ENCODE assay signal across 27 cellular contexts in the genomic region with DNA sequence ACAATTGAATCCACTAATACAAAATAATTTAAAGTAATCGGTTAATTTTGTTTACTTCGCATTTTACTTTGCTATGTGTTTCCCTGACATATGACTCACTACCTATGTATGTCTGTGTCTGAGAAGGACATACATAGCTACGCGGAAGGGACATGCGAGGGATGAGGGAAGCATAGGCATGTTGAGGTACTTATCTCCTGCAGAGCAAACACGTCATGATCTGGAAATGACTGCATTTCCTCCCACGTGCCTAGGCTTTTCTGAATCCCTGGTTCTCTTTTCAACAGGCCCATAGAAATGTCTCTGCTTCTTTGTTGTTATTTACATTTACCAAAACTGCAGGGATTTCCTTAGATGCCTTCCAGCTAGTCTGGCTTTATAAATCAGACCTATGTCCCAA. TPM values are rescaled to one million over a fixed set of nuclear protein-coding genes. Genes with fewer than 3 reads are reported as not detected.
DNase-seq lines count a peak whose midpoint lies in the region; ATAC-seq, FAIRE-seq and TF ChIP-seq lines count a peak whose summit lies in the region.
"Had no signal": no experiment of that assay in that cellular context is flagged by ENCODE, and none has a peak within 500 bp of the region (broad histone marks: within the 10 kb centered on the region; RNA-seq: fewer than 3 reads in every experiment).

No MANE protein-coding gene starts in this region.

- H3K36me3 ChIP-seq in PC-3 (ENCODE audit: low read depth, low read length) (peaks cover 12% of the 10 kb centered on the region; the same call in 1 of the 2 replicates), H1 (ENCODE audit: control insufficient read depth in 2 of 4, insufficient read depth in 4 of 4, low read length in 3 of 4) (no peaks in the 10 kb centered on the region; a peak in 1 of 8 replicates), mesodermal cell (ENCODE audit: control insufficient read depth, insufficient read depth, low read length) (no peaks in the 10 kb centered on the region), upper lobe of right lung (no peaks in the 10 kb centered on the region)

- TF ChIP-seq CTCF in PC-3 (conservative IDR thresholded peaks at IDR 0.05; ENCODE audit: low read depth, low read length), result no peak
- TF ChIP-seq CTCF in H1 (IDR thresholded peaks at IDR 0.05; ENCODE audit: control extremely low read depth in 1 of 3, insufficient read depth in 1 of 3, low read depth in 1 of 3, low read length in 3 of 3), result no peak
- no peak for TF ChIP-seq CTCF in dorsolateral prefrontal cortex (IDR thresholded peaks at IDR 0.05 in 54 of 56, conservative IDR thresholded peaks at IDR 0.05 in 2 of 56; ENCODE audit: low read depth in 1 of 56, partially characterized antibody in 56 of 56)
- no peak for TF ChIP-seq CTCF in upper lobe of right lung (IDR thresholded peaks at IDR 0.05)

- BruUV-seq in PC-3 (replicated peaks; lab: Mats Ljungman, UMichigan), result no TSS peak

- H4K20me1 ChIP-seq in PC-3 (ENCODE audit: low read length) (no peaks in the 10 kb centered on the region; the same call in 1 of the 2 replicates), H1 (replicated peaks in 1 of 2; ENCODE audit: control insufficient read depth in 1 of 2, insufficient read depth in 2 of 2, low read length in 2 of 2) (no peaks in the 10 kb centered on the region)

- DNase-seq in ELR (ENCODE audit: low read depth) (peak; percentile 57), PC-3 (peak; percentile 47), H1 (ENCODE audit: low read depth in 1 of 2, low spot score in 2 of 2) (no peak), dorsolateral prefrontal cortex (no peak), upper lobe of right lung (no peak)
- no peak for DNase-seq in stimulated activated effector memory CD8-positive, alpha-beta T cell treated with anti-CD3 and anti-CD28 coated beads, Interleukin-12 subunit alpha, Interleukin-12 subunit beta, amount 100 ng/mL, for 72 hours (ENCODE audit: low spot score in 2 of 2)
- DNase-seq: ACHN; activated CD4-positive, CD25-positive, alpha-beta regulatory T cell treated with anti-CD3 and anti-CD28 coated beads, Interleukin-2, amount 50 U/mL, for 72 hours; activated naive CD8-positive, alpha-beta T cell treated with anti-CD3 and anti-CD28 coated beads, Interleukin-2, amount 10 ng/mL, durations not matched to agents 7 days and 5 days; DMS 273 treated with DMSO at 0.1 percent for 48 hours; effector CD8-positive, alpha-beta T cell; H7; kidney glomerular epithelial cell; midbrain; NCI-H1417; NCI-H2171; NCI-H774; OCI-M1; retina; stimulated activated CD4-positive, alpha-beta T cell treated with anti-CD3 and anti-CD28 coated beads, Interleukin-15, amount 100 ng/mL, for 24 hours; stimulated activated naive CD4-positive, alpha-beta T cell treated with Interleukin-2 at 50 U/mL for 16 hours had no signal

- no peak overlapping the region for H3K56ac ChIP-seq in H1 (replicated peaks; ENCODE audit: insufficient read length, low read depth, low read length)

- no peak overlapping the region for H3K18ac ChIP-seq in H1 (ENCODE audit: extremely low read depth, low read length)

- H3K27me3 ChIP-seq in PC-3 (ENCODE audit: low read length) (no peaks in the 10 kb centered on the region), H1 (replicated peaks in 1 of 4; ENCODE audit: control insufficient read depth in 3 of 4, extremely low read depth in 1 of 4, insufficient read depth in 3 of 4, low read length in 3 of 4) (no peaks in the 10 kb centered on the region), dorsolateral prefrontal cortex (no peaks in the 10 kb centered on the region), upper lobe of right lung (no peaks in the 10 kb centered on the region)
- H3K27me3 ChIP-seq: tibial nerve had no signal

- no peak overlapping the region for H2BK12ac ChIP-seq in H1 (ENCODE audit: low read depth, low read length)

- H2BK15ac ChIP-seq in H1 (ENCODE audit: low read length), result no peak overlapping the region

- peaks cover 16% of the 10 kb centered on the region for H3K9me3 Mint-ChIP-seq in stimulated activated effector memory CD8-positive, alpha-beta T cell treated with anti-CD3 and anti-CD28 coated beads, Interleukin-12 subunit alpha, Interleukin-12 subunit beta, amount 100 ng/mL, for 72 hours

- WGBS in H1 (ENCODE audit: extremely low coverage in 1 of 2, insufficient coverage in 1 of 2, insufficient read length in 1 of 2, insufficient replicate concordance in 2 of 2, low coverage in 1 of 2, low lambda C conversion rate in 2 of 2, missing lambda C conversion rate in 1 of 2), 2 experiments, result 73% methylated on average over 7 of the region's 7 CpGs; no CpG with 5 or more reads in 1 of the 2 experiments
- 68 to 71% methylated on average over 4 to 5 of the region's 7 CpGs for WGBS in mesodermal cell (ENCODE audit: insufficient coverage in 2 of 2), 2 experiments

- H3K4me3 Mint-ChIP-seq in stimulated activated effector memory CD8-positive, alpha-beta T cell treated with anti-CD3 and anti-CD28 coated beads, Interleukin-12 subunit alpha, Interleukin-12 subunit beta, amount 100 ng/mL, for 72 hours, result no peak overlapping the region
- H3K4me3 Mint-ChIP-seq: activated naive CD8-positive, alpha-beta T cell treated with anti-CD3 and anti-CD28 coated beads, Interleukin-2, amount 10 ng/mL, durations not matched to agents 7 days and 5 days; CD14-positive monocyte; neural crest cell; T-helper 2 cell treated with Interferon-gamma antibody and Interleukin-4, amounts not matched to agents 5 μg/mL and 100 μg/mL, for 36 hours had no signal

- TF ChIP-seq EP300 in H1 (IDR thresholded peaks at IDR 0.05; ENCODE audit: borderline replicate concordance in 1 of 2, low read depth in 2 of 2, low read length in 2 of 2), result no peak

- no peak overlapping the region for H2BK5ac ChIP-seq in H1 (ENCODE audit: low read depth, low read length)

- H3K14ac ChIP-seq in H1 (ENCODE audit: insufficient read length), result no peak overlapping the region

- no peak overlapping the region for H2BK20ac ChIP-seq in H1 (ENCODE audit: low read length)

- H4K5ac ChIP-seq in H1 (ENCODE audit: insufficient read length, low read depth, low read length), result no peak overlapping the region

- no peak for TF ChIP-seq RAD21 in H1 (IDR thresholded peaks at IDR 0.05 in 1 of 2, conservative IDR thresholded peaks at IDR 0.05 in 1 of 2; ENCODE audit: low read depth in 2 of 2, low read length in 2 of 2)

- no peaks in the 10 kb centered on the region for H3K23me2 ChIP-seq in H1 (ENCODE audit: low read depth, low read length)

- H3K4me2 ChIP-seq in PC-3 (ENCODE audit: low read length), result peak overlapping the region; percentile 3; the same call in 1 of the 2 replicates
- H3K4me2 ChIP-seq in H1 (ENCODE audit: insufficient read depth in 1 of 2, low read depth in 2 of 2, low read length in 2 of 2), result no peak overlapping the region

- H3K9ac ChIP-seq in PC-3 (ENCODE audit: low read length) (no peak overlapping the region), H1 (replicated peaks in 1 of 4; ENCODE audit: extremely low read depth in 1 of 4, low read depth in 3 of 4, low read length in 3 of 4) (no peak overlapping the region)

- FAIRE-seq in H1 (lab: Jason Lieb, UNC), result peak; percentile 82

- no peak overlapping the region for H3K23ac ChIP-seq in H1 (ENCODE audit: insufficient read length)

- peaks cover 5% of the 10 kb centered on the region for H3K4me1 Mint-ChIP-seq in stimulated activated effector memory CD8-positive, alpha-beta T cell treated with anti-CD3 and anti-CD28 coated beads, Interleukin-12 subunit alpha, Interleukin-12 subunit beta, amount 100 ng/mL, for 72 hours
- H3K4me1 Mint-ChIP-seq: activated naive CD8-positive, alpha-beta T cell treated with anti-CD3 and anti-CD28 coated beads, Interleukin-2, amount 10 ng/mL, durations not matched to agents 7 days and 5 days had no signal

- no peaks in the 10 kb centered on the region for H3K9me2 ChIP-seq in PC-3 (replicated peaks; ENCODE audit: low read length)

- H3K4ac ChIP-seq in H1 (replicated peaks; ENCODE audit: insufficient read length, low read depth, low read length), result no peak overlapping the region

- H3K9me3 ChIP-seq in PC-3 (ENCODE audit: low read length) (no peaks in the 10 kb centered on the region), H1 (ENCODE audit: insufficient read depth in 2 of 2, low read depth in 1 of 2, low read length in 1 of 2) (peaks cover 0 to 9% of the 10 kb centered on the region in 2 experiments; a peak in 1 of 4 replicates), mesodermal cell (ENCODE audit: control insufficient read depth, low read length) (no peaks in the 10 kb centered on the region), upper lobe of right lung (no peaks in the 10 kb centered on the region)

- H3F3A ChIP-seq in PC-3 (ENCODE audit: low read length, unreplicated experiment), result no peaks in the 10 kb centered on the region

- peaks cover 27% of the 10 kb centered on the region for H3K4me1 ChIP-seq in PC-3 (ENCODE audit: insufficient read depth, low read length)
- peaks cover 0 to 6% (median 3%) of the 10 kb centered on the region in 4 experiments; a peak in 3 of 7 replicates for H3K4me1 ChIP-seq in H1 (replicated peaks in 1 of 4; ENCODE audit: control insufficient read depth in 3 of 4, insufficient read depth in 4 of 4, low read length in 3 of 4)
- peaks cover 13% of the 10 kb centered on the region for H3K4me1 ChIP-seq in mesodermal cell (ENCODE audit: control insufficient read depth, insufficient read depth, low read length, poor library complexity, severe bottlenecking)
- H3K4me1 ChIP-seq in upper lobe of right lung, result no peaks in the 10 kb centered on the region
- H3K4me1 ChIP-seq: tibial nerve had no signal

- no peaks in the 10 kb centered on the region; the same call in 1 of the 2 replicates for H3K79me1 ChIP-seq in H1 (ENCODE audit: low read depth, low read length)

- TF ChIP-seq POLR2A in H1 (IDR thresholded peaks at IDR 0.05; ENCODE audit: control extremely low read depth in 1 of 2, low read depth in 2 of 2, low read length in 2 of 2), result no peak

- H2AFZ ChIP-seq in PC-3 (ENCODE audit: low read length) (no peak overlapping the region), H1 (ENCODE audit: low read length) (0 out of 2 replicates have a peak overlapping the region, but pooled peaks have one; percentile 43)

- no peaks in the 10 kb centered on the region for H3K36me3 Mint-ChIP-seq in stimulated activated effector memory CD8-positive, alpha-beta T cell treated with anti-CD3 and anti-CD28 coated beads, Interleukin-12 subunit alpha, Interleukin-12 subunit beta, amount 100 ng/mL, for 72 hours
- H3K36me3 Mint-ChIP-seq: activated naive CD8-positive, alpha-beta T cell treated with anti-CD3 and anti-CD28 coated beads, Interleukin-2, amount 10 ng/mL, durations not matched to agents 7 days and 5 days had no signal

- no peak overlapping the region for H2BK120ac ChIP-seq in H1 (replicated peaks; ENCODE audit: low read depth, low read length)

- H4K91ac ChIP-seq in H1 (replicated peaks; ENCODE audit: insufficient read length, low read length), result no peak overlapping the region

- ATAC-seq in PC-3, result peak; percentile 44
- ATAC-seq in upper lobe of right lung, result no peak
- ATAC-seq in HG02884 (IDR thresholded peaks at IDR 0.05; ENCODE audit: unreplicated experiment), result no peak
- no peak for ATAC-seq in stimulated activated effector memory CD8-positive, alpha-beta T cell treated with anti-CD3 and anti-CD28 coated beads, Interleukin-12 subunit alpha, Interleukin-12 subunit beta, amount 100 ng/mL, for 72 hours

- no peak overlapping the region for H3K4me3 ChIP-seq in PC-3 (ENCODE audit: low read length)
- no peak overlapping the region for H3K4me3 ChIP-seq in H1 (ENCODE audit: extremely low read depth in 1 of 4, insufficient read depth in 2 of 4, low read depth in 3 of 4, low read length in 4 of 4)
- no peak overlapping the region for H3K4me3 ChIP-seq in mesodermal cell (ENCODE audit: extremely low read depth, insufficient read depth, low read length, poor library complexity, severe bottlenecking)
- H3K4me3 ChIP-seq in dorsolateral prefrontal cortex, result no peak overlapping the region
- no peak overlapping the region for H3K4me3 ChIP-seq in upper lobe of right lung
- H3K4me3 ChIP-seq: tibial nerve had no signal

- H3K27ac ChIP-seq in PC-3 (ENCODE audit: low read length) (no peak overlapping the region), H1 (ENCODE audit: low read depth, low read length) (no peak overlapping the region), mesodermal cell (ENCODE audit: low read depth, low read length, severe bottlenecking) (peak overlapping the region; percentile 70), dorsolateral prefrontal cortex (peak overlapping the region in 14 of 59 donors; percentile 0 to 24 (median 8)), upper lobe of right lung (no peak overlapping the region)
- H3K27ac ChIP-seq: tibial nerve had no signal

- POLR2A ChIA-PET in PC-3 (lab: Charles Lee; ENCODE audit: unreplicated experiment) (interaction anchor here (0.5 kb wide), 1 partner anchor 26 kb away, joined by 4 read pairs; no protein-coding TSS in a partner anchor), H1 (lab: Charles Lee; ENCODE audit: partially characterized antibody) (no interaction called here)

- H3K27ac Mint-ChIP-seq in stimulated activated effector memory CD8-positive, alpha-beta T cell treated with anti-CD3 and anti-CD28 coated beads, Interleukin-12 subunit alpha, Interleukin-12 subunit beta, amount 100 ng/mL, for 72 hours, result no peak overlapping the region
- H3K27ac Mint-ChIP-seq: activated naive CD8-positive, alpha-beta T cell treated with anti-CD3 and anti-CD28 coated beads, Interleukin-2, amount 10 ng/mL, durations not matched to agents 7 days and 5 days; CD14-positive monocyte; T-helper 2 cell treated with Interferon-gamma antibody and Interleukin-4, amounts not matched to agents 5 μg/mL and 100 μg/mL, for 36 hours had no signal

- H2AK5ac ChIP-seq in H1 (ENCODE audit: low read depth, low read length), result no peak overlapping the region

- H3K79me2 ChIP-seq in PC-3 (ENCODE audit: low read length) (peaks cover 100% of the 10 kb centered on the region), H1 (ENCODE audit: control insufficient read depth in 1 of 2, insufficient read depth in 2 of 2, low read length in 2 of 2) (peaks cover 3 to 84% of the 10 kb centered on the region in 2 experiments; a peak in 3 of 4 replicates)

- CTCF ChIA-PET in PC-3 (lab: Charles Lee) (interaction anchor here (0.5 kb wide), 1 partner anchor 28 kb away, joined by 3 read pairs; no protein-coding TSS in a partner anchor), H1 (lab: Charles Lee; ENCODE audit: partially characterized antibody) (interaction anchor here (1.0 kb wide), 1 partner anchor 18 kb away, joined by 4 read pairs; no protein-coding TSS in a partner anchor)

- intact Hi-C loops in PC-3 (cut with micrococcal nuclease) (no loop called here), dorsolateral prefrontal cortex (cut with DNase I) (no loop called here), upper lobe of right lung (cut with DNase I) (no loop called here)

- no peak overlapping the region for H4K8ac ChIP-seq in H1 (ENCODE audit: extremely low read depth, insufficient read depth, low read length)

RNA-seq across cellular contexts. Expression of gene ALCAM, which starts 27.5 kb away (rescaled TPM):
- total RNA-seq in PC-3 (2014; rRNA removed) (168 and 169 TPM in 2 replicates), dorsolateral prefrontal cortex (100 to 1,000 TPM in 27 of 120 experiments, 10 to 100 TPM in 93; 43.9 to 211 (median 78.4) TPM), upper lobe of right lung (202 TPM)
- total RNA-seq in H1 (2021; fragmentation: NEBNext Ultra II Directional; extraction: Animal tissue kit (Norgen Biotek cat#: 25700)), result 33.0 and 35.7 TPM in 2 replicates
- 9.1 and 10.8 TPM in 2 replicates for polyA plus RNA-seq in H1 (2011; rRNA removed)
- polyA plus RNA-seq in H1 (2011; cell fraction: cytosol; rRNA removed), result 14.5 TPM
- polyA plus RNA-seq in H1 (2011; cell fraction: nucleus; rRNA removed), result 38.8 TPM
- 21.4 to 39.2 TPM (median 28.6 TPM) in 4 replicates for polyA plus RNA-seq in H1 (2012, experiment 1 of 2)
- polyA plus RNA-seq in H1 (2012, experiment 2 of 2), result 1.9 TPM
- polyA plus RNA-seq in H1 (2013, experiment 1 of 2), result 55.3 TPM
- polyA plus RNA-seq in H1 (2013, experiment 2 of 2), result 49.9 TPM
- 46.4 and 99.7 TPM in 2 replicates for polyA minus RNA-seq in H1 (2011; rRNA and poly(A)+ RNA removed)
- 37.0 TPM for polyA minus RNA-seq in H1 (2011; cell fraction: cytosol; rRNA and poly(A)+ RNA removed)
- 112 TPM for polyA minus RNA-seq in H1 (2011; cell fraction: nucleus; rRNA and poly(A)+ RNA removed)
- polyA plus RNA-seq in mesodermal cell (2013, experiment 1 of 2), result 77.3 TPM
- 98.1 TPM for polyA plus RNA-seq in mesodermal cell (2013, experiment 2 of 2)

Comparison
In these comparisons a context has a peak if more than half of its experiments do, and no peak if none do; other contexts are left out.
1. DNase-seq: peak in ELR (single experiment) and PC-3 (single experiment); none in H1 (0 of 2), dorsolateral prefrontal cortex (0 of 10), upper lobe of right lung (single experiment) and stimulated activated effector memory CD8-positive, alpha-beta T cell treated with anti-CD3 and anti-CD28 coated beads, Interleukin-12 subunit alpha, Interleukin-12 subunit beta, amount 100 ng/mL, for 72 hours (0 of 2).